ENCODE assay signal across 2 cellular contexts in genomic region chr20:2626853-2627541, GRCh38.
TF ChIP-seq lines count a peak whose summit lies in the region.

No MANE protein-coding gene starts in this region.

TF ChIP-seq in GM23338, 12 proteins besides CTCF, POLR2A, EP300 and RAD21:
- TF ChIP-seq CREB1 (CRISPR knock-in tag; IDR thresholded peaks at IDR 0.05; ENCODE audit: low read depth), result no peak
- no peak for TF ChIP-seq EZH2 (IDR thresholded peaks at IDR 0.05; ENCODE audit: low read depth, unreplicated experiment)
- no peak for TF ChIP-seq ZNF331 (CRISPR knock-in tag; IDR thresholded peaks at IDR 0.05; ENCODE audit: low read depth)
- TF ChIP-seq NANOG (IDR thresholded peaks at IDR 0.05; ENCODE audit: borderline replicate concordance), result no peak
- TF ChIP-seq JUNB (IDR thresholded peaks at IDR 0.05; ENCODE audit: unreplicated experiment), result no peak
- no peak for TF ChIP-seq REST (IDR thresholded peaks at IDR 0.05; ENCODE audit: unreplicated experiment)
- no peak for TF ChIP-seq POLR2AphosphoS5 (IDR thresholded peaks at IDR 0.05; ENCODE audit: low read depth)
- no peak for TF ChIP-seq EZH2phosphoT487 (IDR thresholded peaks at IDR 0.05; ENCODE audit: unreplicated experiment)
- TF ChIP-seq STAT1 (IDR thresholded peaks at IDR 0.05; ENCODE audit: unreplicated experiment), result no peak
- TF ChIP-seq ZNF114 (CRISPR knock-in tag; IDR thresholded peaks at IDR 0.05), result no peak
- no peak for TF ChIP-seq ZNF462 (CRISPR knock-in tag; IDR thresholded peaks at IDR 0.05)

TF ChIP-seq in endothelial cell of umbilical vein, 7 proteins besides CTCF, POLR2A, EP300 and RAD21:
- TF ChIP-seq EZH2 (IDR thresholded peaks at IDR 0.05; ENCODE audit: borderline replicate concordance, low read depth, low read length, severe bottlenecking) (no peak), POLR2AphosphoS5 (IDR thresholded peaks at IDR 0.05; ENCODE audit: insufficient read depth, low read depth, low read length) (no peak), MAX (IDR thresholded peaks at IDR 0.05; ENCODE audit: insufficient read depth, insufficient read length) (no peak), JUN (IDR thresholded peaks at IDR 0.05; ENCODE audit: borderline replicate concordance, insufficient read depth, insufficient read length, low read depth) (no peak), MYC (IDR thresholded peaks at IDR 0.05; ENCODE audit: low read depth, low read length) (no peak), GATA2 (IDR thresholded peaks at IDR 0.05; ENCODE audit: insufficient read depth, insufficient read length, low read depth, low read length) (no peak), FOS (IDR thresholded peaks at IDR 0.05; ENCODE audit: borderline replicate concordance, insufficient read depth, low read length) (no peak)
TF ChIP-seq in endothelial cell of umbilical vein: peak in this region for 0.
